Comparison of ENCODE assay signal across 8 cellular contexts in genomic region chr3:38453075-38453913, GRCh38. TPM values are rescaled to one million over a fixed set of nuclear protein-coding genes. Genes with fewer than 3 reads are reported as not detected.
DNase-seq lines count a peak whose midpoint lies in the region; ATAC-seq lines count a peak whose summit lies in the region.

ACVR2B (plus strand) TSS chr3:38453890; CDS start chr3:38454323, 433 bp downstream.

- no peaks in the 10 kb centered on the region for H3K27me3 Mint-ChIP-seq in CD4-positive, alpha-beta memory T cell

- intact Hi-C loops in CD4-positive, alpha-beta memory T cell (cut with micrococcal nuclease), result loop anchor here (1.0 to 10.0 kb wide), 3 partner anchors 43 to 318 kb away; partner anchors contain the start of genes ACAA1, EXOG, MYD88 and XYLB

- POLR2A ChIA-PET in CD4-positive, alpha-beta memory T cell (lab: Charles Lee; ENCODE audit: partially characterized antibody), result interaction anchor here (1.0 to 1.7 kb wide), 8 partner anchors 10 to 289 kb away, joined by 3 to 6 read pairs (median 4); partner anchors contain the start of gene OXSR1

- H3K4me1 ChIP-seq in CD4-positive, alpha-beta memory T cell (ENCODE audit: insufficient read depth, low read length), result peaks cover 17% of the 10 kb centered on the region
- H3K4me1 ChIP-seq in SJCRH30, result no peaks in the 10 kb centered on the region; the same call in 1 of the 2 replicates
- peaks cover 10% of the 10 kb centered on the region for H3K4me1 ChIP-seq in neuron (ENCODE audit: insufficient read depth, low read length)
- peaks cover 24% of the 10 kb centered on the region for H3K4me1 ChIP-seq in stomach smooth muscle (ENCODE audit: control insufficient read depth, insufficient read depth, low read length)

- peak within 1 kb of the TSS; percentile 72 to 78 for H3K4me3 ChIP-seq in CD4-positive, alpha-beta memory T cell (ENCODE audit: low read length in 2 of 2)
- peak within 1 kb of the TSS; percentile 91 for H3K4me3 ChIP-seq in SJCRH30
- H3K4me3 ChIP-seq in neuron (ENCODE audit: low read length), result peak within 1 kb of the TSS; percentile 99
- H3K4me3 ChIP-seq in stomach smooth muscle (ENCODE audit: low read length in 2 of 2), result peak within 1 kb of the TSS; percentile 85 to 87

- H3K4me1 Mint-ChIP-seq in CD4-positive, alpha-beta memory T cell, result peaks cover 10 to 39% (median 19%) of the 10 kb centered on the region in 4 donors

- peaks cover 0 to 7% of the 10 kb centered on the region in 2 donors for H3K36me3 Mint-ChIP-seq in CD4-positive, alpha-beta memory T cell

- H3K36me3 ChIP-seq in CD4-positive, alpha-beta memory T cell (ENCODE audit: insufficient read depth, low read length), result no peaks in the 10 kb centered on the region
- H3K36me3 ChIP-seq in SJCRH30 (no peaks in the 10 kb centered on the region), neuron (ENCODE audit: insufficient read depth, low read length) (no peaks in the 10 kb centered on the region), stomach smooth muscle (ENCODE audit: control insufficient read depth in 2 of 2, insufficient read depth in 2 of 2, low read length in 2 of 2) (no peaks in the 10 kb centered on the region)

- H3K9ac ChIP-seq in stomach smooth muscle (ENCODE audit: low read length in 2 of 2), result peak within 1 kb of the TSS; percentile 69 to 79

- CTCF ChIA-PET in CD4-positive, alpha-beta memory T cell (lab: Charles Lee; ENCODE audit: partially characterized antibody), result interaction anchor here (0.6 to 2.4 kb wide), 3 partner anchors 27 to 107 kb away, joined by 5 to 16 read pairs (median 6); partner anchors contain the start of gene XYLB

- peak; percentile 56 to 62 (median 57) for DNase-seq in CD4-positive, alpha-beta memory T cell
- DNase-seq in LoVo (ENCODE audit: low spot score) (peak; percentile 81), SJCRH30 (peak; percentile 80 to 86), foreskin melanocyte (peak; percentile 60)
- peak in 3 of 4 experiments; percentile 23 to 65 (median 27) for DNase-seq in activated naive CD4-positive, alpha-beta T cell (lab: John Stamatoyannopoulos, UW)

- no peaks in the 10 kb centered on the region for H3K27me3 ChIP-seq in CD4-positive, alpha-beta memory T cell (ENCODE audit: insufficient read depth, low read length)
- H3K27me3 ChIP-seq in SJCRH30, result no peaks in the 10 kb centered on the region
- no peaks in the 10 kb centered on the region for H3K27me3 ChIP-seq in neuron (ENCODE audit: insufficient read depth, low read length)
- no peaks in the 10 kb centered on the region for H3K27me3 ChIP-seq in stomach smooth muscle (ENCODE audit: control insufficient read depth in 1 of 2, insufficient read depth in 2 of 2, low read length in 2 of 2)

- peak within 1 kb of the TSS; percentile 31 for H3K27ac ChIP-seq in CD4-positive, alpha-beta memory T cell (ENCODE audit: low read depth, low read length)
- H3K27ac ChIP-seq in SJCRH30 (peak within 1 kb of the TSS; percentile 86), stomach smooth muscle (ENCODE audit: low read length) (peak within 1 kb of the TSS; percentile 70)

- H3K4me3 Mint-ChIP-seq in CD4-positive, alpha-beta memory T cell, result peak within 1 kb of the TSS; percentile 96 to 100 (median 97)

- peak; percentile 48 for ATAC-seq in GM21717 (IDR thresholded peaks at IDR 0.05; ENCODE audit: unreplicated experiment)

- peaks cover 0 to 5% (median 0%) of the 10 kb centered on the region in 8 donors for H3K9me3 Mint-ChIP-seq in CD4-positive, alpha-beta memory T cell

- no peaks in the 10 kb centered on the region for H3K9me3 ChIP-seq in CD4-positive, alpha-beta memory T cell (ENCODE audit: control insufficient read depth in 1 of 2, low read length in 2 of 2)
- H3K9me3 ChIP-seq in SJCRH30 (replicated peaks) (no peaks in the 10 kb centered on the region), neuron (ENCODE audit: low read length) (no peaks in the 10 kb centered on the region), stomach smooth muscle (ENCODE audit: control insufficient read depth in 2 of 2, low read length in 2 of 2) (no peaks in the 10 kb centered on the region)

- H2AFZ ChIP-seq in neuron (ENCODE audit: low read depth, low read length), result no peak within 1 kb of the TSS

- H3K27ac Mint-ChIP-seq in CD4-positive, alpha-beta memory T cell, result peak within 1 kb of the TSS; percentile 41 to 95 (median 92)

RNA-seq across cellular contexts. Expression of gene ACVR2B, which starts in this region (rescaled TPM):
- total RNA-seq in CD4-positive, alpha-beta memory T cell, result 10 to 100 TPM; 12.3 to 13.2 TPM
- polyA plus RNA-seq in CD4-positive, alpha-beta memory T cell, result 1 to 10 TPM in 1 of 2 donors, under 1 TPM in 1; 0.44 to 2.0 TPM
- 27.8 and 29.1 TPM in 2 replicates for total RNA-seq in SJCRH30 (2014; rRNA removed; shearing (Covaris generic))

Comparison
In these comparisons a context has a peak if more than half of its experiments do, and no peak if none do; other contexts are left out.
1. Peak in every context shown above with its lines: DNase-seq, ATAC-seq, H3K4me3 ChIP-seq and H3K27ac ChIP-seq.
2. DNase-seq: peak in every context shown above with its lines; median percentile 83 in SJCRH30; 81 in LoVo; 60 in foreskin melanocyte; 57 in CD4-positive, alpha-beta memory T cell; 27 in activated naive CD4-positive, alpha-beta T cell.
3. H3K27ac ChIP-seq: peak in every context shown above with its lines; median percentile 86 in SJCRH30; 70 in stomach smooth muscle; 31 in CD4-positive, alpha-beta memory T cell.